ENCODE assay signal across 15 cellular contexts in the genomic region with DNA sequence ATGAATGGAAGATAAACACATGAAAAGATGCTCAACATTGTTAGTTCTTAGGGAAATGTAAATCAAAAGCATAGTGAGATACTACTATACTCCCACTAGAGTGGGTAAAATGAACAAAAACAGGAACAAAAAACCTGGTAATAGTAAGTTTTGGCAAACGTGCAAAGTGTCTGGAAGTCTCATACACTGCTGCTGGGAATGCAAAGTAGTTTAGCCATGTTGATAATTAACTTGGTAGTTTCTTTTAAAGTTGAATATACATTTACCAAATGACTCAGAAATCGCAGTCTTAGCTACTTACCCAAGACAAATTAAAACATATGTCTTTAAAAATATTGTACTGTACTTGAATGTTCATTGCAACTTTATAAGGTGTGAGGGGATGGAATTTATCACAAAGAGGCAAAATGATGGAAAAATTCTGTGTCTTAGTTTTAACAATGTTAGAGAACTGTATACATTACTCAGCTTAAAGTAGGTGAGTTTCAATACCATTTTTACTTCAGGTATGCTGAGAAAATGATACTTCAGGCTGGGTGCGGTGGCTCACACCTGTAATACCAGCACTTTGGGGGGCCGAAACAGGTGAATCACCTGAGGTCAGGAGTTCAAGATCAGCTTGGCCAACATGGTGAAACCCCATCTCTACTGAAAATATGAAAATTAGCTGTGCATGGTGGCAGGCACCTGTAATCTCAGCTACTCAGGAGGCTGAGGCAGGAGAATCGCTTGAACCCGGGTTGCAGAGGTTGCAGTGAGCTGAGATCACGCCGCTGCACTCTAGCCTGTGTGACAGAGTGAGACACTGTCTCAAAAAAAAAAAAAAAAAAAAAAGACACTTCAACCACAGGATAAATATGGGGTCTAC.
A peak's percentile ranks its signal among the peaks of the same experiment; 100 is the strongest.
DNase-seq lines count a peak whose midpoint lies in the region; ATAC-seq, FAIRE-seq and TF ChIP-seq lines count a peak whose summit lies in the region.
"Had no signal": no experiment of that assay in that cellular context is flagged by ENCODE, and none has a peak within 500 bp of the region (broad histone marks: within the 10 kb centered on the region; RNA-seq: fewer than 3 reads in every experiment).

No MANE protein-coding gene starts in this region.

- TF ChIP-seq POLR2A in GM12891 (IDR thresholded peaks at IDR 0.05; ENCODE audit: low read depth, low read length), result no peak

- H3K4me3 ChIP-seq in ascending aorta, result no peak overlapping the region
- H3K4me3 ChIP-seq: cardiac muscle cell, tibial nerve had no signal

- no peaks in the 10 kb centered on the region for H3K4me1 ChIP-seq in ascending aorta
- H3K4me1 ChIP-seq: tibial nerve had no signal

- no peak for TF ChIP-seq CTCF in ascending aorta (IDR thresholded peaks at IDR 0.05)

- H3K27me3 ChIP-seq in ascending aorta, result no peaks in the 10 kb centered on the region
- H3K27me3 ChIP-seq: cardiac muscle cell, tibial nerve had no signal

- H3K9me3 ChIP-seq in ascending aorta, result no peaks in the 10 kb centered on the region

- H3K4me1 Mint-ChIP-seq in activated T-helper 17 cell treated with anti-CD3 and anti-CD28 coated beads, Interleukin-2, amount 50 U/mL, for 72 hours, result no peaks in the 10 kb centered on the region
- H3K4me1 Mint-ChIP-seq in natural killer cell treated with Interleukin-12 subunit alpha and Interleukin-12 subunit beta and Interleukin-15 and Interleukin-18, amount 100 ng/mL, for 72 hours (ENCODE audit: low read depth in 2 of 2), result no peaks in the 10 kb centered on the region

- H3K36me3 ChIP-seq in ascending aorta, result no peaks in the 10 kb centered on the region
- H3K36me3 ChIP-seq: cardiac muscle cell, tibial nerve had no signal

- no peaks in the 10 kb centered on the region for H3K36me3 Mint-ChIP-seq in activated T-helper 17 cell treated with anti-CD3 and anti-CD28 coated beads, Interleukin-2, amount 50 U/mL, for 72 hours (ENCODE audit: low read depth)
- H3K36me3 Mint-ChIP-seq in natural killer cell treated with Interleukin-12 subunit alpha and Interleukin-12 subunit beta and Interleukin-15 and Interleukin-18, amount 100 ng/mL, for 72 hours, result no peaks in the 10 kb centered on the region

- no peak overlapping the region for H3K4me3 Mint-ChIP-seq in activated T-helper 17 cell treated with anti-CD3 and anti-CD28 coated beads, Interleukin-2, amount 50 U/mL, for 72 hours
- no peak overlapping the region for H3K4me3 Mint-ChIP-seq in natural killer cell treated with Interleukin-12 subunit alpha and Interleukin-12 subunit beta and Interleukin-15 and Interleukin-18, amount 100 ng/mL, for 72 hours

- FAIRE-seq in GM12891 (lab: Jason Lieb, UNC), result no peak

- DNase-seq in H4 (ENCODE audit: low spot score), result no peak
- no peak for DNase-seq in ascending aorta (ENCODE audit: low spot score in 2 of 2)
- no peak for DNase-seq in natural killer cell treated with Interleukin-12 subunit alpha and Interleukin-12 subunit beta and Interleukin-15 and Interleukin-18, amount 100 ng/mL, for 72 hours (ENCODE audit: low spot score)
- no peak for DNase-seq in GM12891 (ENCODE audit: insufficient read length, low spot score)
- DNase-seq: activated gamma-delta T cell, NCI-H446 treated with DMSO at 0.1 percent for 48 hours, retina, SIG-M5 had no signal

- H3K27me3 Mint-ChIP-seq in activated T-helper 17 cell treated with anti-CD3 and anti-CD28 coated beads, Interleukin-2, amount 50 U/mL, for 72 hours, result peaks cover 30% of the 10 kb centered on the region
- H3K27me3 Mint-ChIP-seq in natural killer cell treated with Interleukin-12 subunit alpha and Interleukin-12 subunit beta and Interleukin-15 and Interleukin-18, amount 100 ng/mL, for 72 hours, result peaks cover 2 to 15% of the 10 kb centered on the region in 2 donors

- H3K27ac Mint-ChIP-seq in activated T-helper 17 cell treated with anti-CD3 and anti-CD28 coated beads, Interleukin-2, amount 50 U/mL, for 72 hours, result no peak overlapping the region
- H3K27ac Mint-ChIP-seq in natural killer cell treated with Interleukin-12 subunit alpha and Interleukin-12 subunit beta and Interleukin-15 and Interleukin-18, amount 100 ng/mL, for 72 hours, result no peak overlapping the region

- no peak overlapping the region for H3K27ac ChIP-seq in ascending aorta
- H3K27ac ChIP-seq: C4-2B, cardiac muscle cell, tibial nerve had no signal

- ATAC-seq in GM18907 (IDR thresholded peaks at IDR 0.05; ENCODE audit: unreplicated experiment) (peak; percentile 98), GM21576 (IDR thresholded peaks at IDR 0.05; ENCODE audit: unreplicated experiment) (peak; percentile 89), HG03066 (IDR thresholded peaks at IDR 0.05; ENCODE audit: low read depth, unreplicated experiment) (peak; percentile 98)
- ATAC-seq in activated T-helper 17 cell treated with anti-CD3 and anti-CD28 coated beads, Interleukin-2, amount 50 U/mL, for 72 hours (replicated peaks), result peak; percentile 80
- ATAC-seq in natural killer cell treated with Interleukin-12 subunit alpha and Interleukin-12 subunit beta and Interleukin-15 and Interleukin-18, amount 100 ng/mL, for 72 hours, result no peak

- intact Hi-C loops in ascending aorta (cut with DNase I), result no loop called here

- peaks cover 4% of the 10 kb centered on the region for H3K9me3 Mint-ChIP-seq in activated T-helper 17 cell treated with anti-CD3 and anti-CD28 coated beads, Interleukin-2, amount 50 U/mL, for 72 hours
- H3K9me3 Mint-ChIP-seq in natural killer cell treated with Interleukin-12 subunit alpha and Interleukin-12 subunit beta and Interleukin-15 and Interleukin-18, amount 100 ng/mL, for 72 hours, result no peaks in the 10 kb centered on the region

TF ChIP-seq in GM12891, 5 proteins besides CTCF, POLR2A, EP300 and RAD21:
- TF ChIP-seq POU2F2 (IDR thresholded peaks at IDR 0.05; ENCODE audit: low read depth, low read length) (no peak), PAX5 (IDR thresholded peaks at IDR 0.05; ENCODE audit: insufficient read depth, low read length, severe bottlenecking) (no peak), SPI1 (IDR thresholded peaks at IDR 0.05; ENCODE audit: low read depth, low read length) (no peak), POLR2AphosphoS5 (IDR thresholded peaks at IDR 0.05; ENCODE audit: low read depth, low read length) (no peak), TAF1 (IDR thresholded peaks at IDR 0.05; ENCODE audit: low read depth, low read length) (no peak)

Comparison
In these comparisons a context has a peak if more than half of its experiments do, and no peak if none do; other contexts are left out.
1. ATAC-seq: peak in GM18907 (single experiment), GM21576 (single experiment), HG03066 (single experiment) and activated T-helper 17 cell treated with anti-CD3 and anti-CD28 coated beads, Interleukin-2, amount 50 U/mL, for 72 hours (single experiment); none in natural killer cell treated with Interleukin-12 subunit alpha and Interleukin-12 subunit beta and Interleukin-15 and Interleukin-18, amount 100 ng/mL, for 72 hours (0 of 2).